Comparison of ENCODE assay signal across 26 cellular contexts in the genomic region with DNA sequence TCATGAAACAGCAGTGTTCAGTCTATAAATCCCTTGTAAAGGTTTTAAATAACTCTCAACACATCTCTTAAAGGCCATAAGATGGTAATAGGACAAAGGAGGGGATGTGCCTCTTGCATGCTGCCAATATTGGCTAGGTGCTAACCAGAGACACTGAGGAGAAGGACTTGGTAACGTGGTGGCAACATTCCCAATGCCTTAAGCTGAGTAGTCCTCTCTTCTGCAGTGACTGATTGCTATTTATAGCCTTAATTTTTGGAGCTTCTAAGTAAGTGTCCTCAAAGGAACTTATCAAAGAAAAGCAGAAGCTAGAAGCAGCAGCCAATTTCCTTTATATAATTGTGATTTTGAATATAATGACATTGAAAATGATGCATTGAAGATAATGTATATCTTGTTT.
"Had no signal": no experiment of that assay in that cellular context is flagged by ENCODE, and none has a peak within 500 bp of the region (broad histone marks: within the 10 kb centered on the region; RNA-seq: fewer than 3 reads in every experiment).

No MANE protein-coding gene starts in this region.

- H3K27me3 ChIP-seq: hepatocyte, right atrium auricular region, right lobe of liver, stomach, testis, thyroid gland, transverse colon, upper lobe of left lung, vagina had no signal

- DNase-seq: islet precursor cell; lower lobe of right lung; mammary epithelial cell; mesenchymal stem cell; naive thymus-derived CD8-positive, alpha-beta T cell; nucleus accumbens; right lobe of liver; stimulated activated CD4-positive, alpha-beta T cell treated with anti-CD3 and anti-CD28 coated beads, Interleukin-12 subunit alpha, Interleukin-12 subunit beta, amount 100 ng/mL, for 4 hours; stimulated activated CD4-positive, alpha-beta T cell treated with anti-CD3 and anti-CD28 coated beads, Interleukin-15, amount 100 ng/mL, for 24 hours; stimulated activated CD4-positive, alpha-beta T cell treated with anti-CD3 and anti-CD28 coated beads, Interleukin-2, amount 100 ng/mL, for 24 hours; stimulated activated CD4-positive, alpha-beta T cell treated with anti-CD3 and anti-CD28 coated beads, Interleukin-4, amount 100 ng/mL, for 1 hour; stimulated activated naive B cell treated with anti-CD40 and anti-IgM and Interleukin-4, amounts not matched to agents 10 μg/mL and 1 μg/mL and 100 μg/mL, for 72 hours; stimulated activated naive CD8-positive, alpha-beta T cell treated with anti-CD3 and anti-CD28 coated beads, Interleukin-15, Interleukin-2, amounts not matched to agents 100 U/mL and 50 U/mL, for 24 hours; stomach; testis; thyroid gland; transverse colon; upper lobe of left lung had no signal

- H3K4me1 ChIP-seq: lower lobe of right lung, parathyroid adenoma, right atrium auricular region, right lobe of liver, stomach, testis, thyroid gland, upper lobe of left lung, vagina had no signal

- H3K4me3 Mint-ChIP-seq: naive thymus-derived CD8-positive, alpha-beta T cell; nephron; neural crest cell; stimulated activated naive B cell treated with anti-CD40 and anti-IgM and Interleukin-4, amounts not matched to agents 10 μg/mL and 1 μg/mL and 100 μg/mL, for 72 hours had no signal

- H3K36me3 ChIP-seq: lower lobe of right lung, right atrium auricular region, right lobe of liver, stomach, thyroid gland, transverse colon, upper lobe of left lung, vagina had no signal

- H3K4me3 ChIP-seq: hepatocyte, lower lobe of right lung, right atrium auricular region, right lobe of liver, skin epidermis, stomach, testis, thyroid gland, transverse colon, upper lobe of left lung, vagina had no signal

- H3K9me3 ChIP-seq: lower lobe of right lung, right atrium auricular region, right lobe of liver, stomach, testis, thyroid gland, transverse colon, upper lobe of left lung, vagina had no signal

- H3K27ac ChIP-seq: hepatocyte, lower lobe of right lung, parathyroid adenoma, right atrium auricular region, right lobe of liver, skin epidermis, stomach, testis, thyroid gland, transverse colon, upper lobe of left lung, vagina had no signal

- ATAC-seq: left lobe of liver; lower lobe of right lung; naive thymus-derived CD8-positive, alpha-beta T cell; right lobe of liver; stimulated activated naive B cell treated with anti-CD40 and anti-IgM and Interleukin-4, amounts not matched to agents 10 μg/mL and 1 μg/mL and 100 μg/mL, for 72 hours; stimulated activated naive CD8-positive, alpha-beta T cell treated with anti-CD3 and anti-CD28 coated beads, Interleukin-15, Interleukin-2, amounts not matched to agents 100 U/mL and 50 U/mL, for 24 hours had no signal

- H3K27ac Mint-ChIP-seq: naive thymus-derived CD8-positive, alpha-beta T cell; nephron; stimulated activated naive B cell treated with anti-CD40 and anti-IgM and Interleukin-4, amounts not matched to agents 10 μg/mL and 1 μg/mL and 100 μg/mL, for 72 hours had no signal

- H3K4me1 Mint-ChIP-seq: nephron; neural crest cell; stimulated activated naive B cell treated with anti-CD40 and anti-IgM and Interleukin-4, amounts not matched to agents 10 μg/mL and 1 μg/mL and 100 μg/mL, for 72 hours had no signal

- H3K36me3 Mint-ChIP-seq: stimulated activated naive B cell treated with anti-CD40 and anti-IgM and Interleukin-4, amounts not matched to agents 10 μg/mL and 1 μg/mL and 100 μg/mL, for 72 hours had no signal

- H3K27me3 Mint-ChIP-seq: naive thymus-derived CD8-positive, alpha-beta T cell; stimulated activated naive B cell treated with anti-CD40 and anti-IgM and Interleukin-4, amounts not matched to agents 10 μg/mL and 1 μg/mL and 100 μg/mL, for 72 hours had no signal
